ENCODE assay signal across 20 cellular contexts in genomic region chr7:40283391-40283790, GRCh38.
DNase-seq lines count a peak whose midpoint lies in the region; ATAC-seq, FAIRE-seq and TF ChIP-seq lines count a peak whose summit lies in the region.
"Had no signal": no experiment of that assay in that cellular context is flagged by ENCODE, and none has a peak within 500 bp of the region (broad histone marks: within the 10 kb centered on the region; RNA-seq: fewer than 3 reads in every experiment).

No MANE protein-coding gene starts in this region.

- ATAC-seq in GM18870 (IDR thresholded peaks at IDR 0.05; ENCODE audit: unreplicated experiment): no peak
- no peak for ATAC-seq in left colon
- ATAC-seq: CD8-positive, alpha-beta T cell; GM12878; HCT116 had no signal

- CTCF ChIA-PET in activated CD4-positive, alpha-beta T cell treated with anti-CD3 and anti-CD28 coated beads, Interleukin-2, amount 10 ng/mL, durations not matched to agents 7 days and 5 days (lab: Charles Lee): no interaction called here

- H3K4me3 ChIP-seq in bronchial epithelial cell (ENCODE audit: low read depth, low read length) (no peak overlapping the region), stomach (no peak overlapping the region)
- H3K4me3 ChIP-seq: BLaER1, GM12878 had no signal

- H3K36me3 ChIP-seq in bronchial epithelial cell (ENCODE audit: control insufficient read depth, insufficient read depth, low read length) (no peaks in the 10 kb centered on the region), stomach (no peaks in the 10 kb centered on the region)
- H3K36me3 ChIP-seq: BLaER1 had no signal

- TF ChIP-seq POLR2A in stomach (IDR thresholded peaks at IDR 0.05): no peak

- TF ChIP-seq CTCF in bronchial epithelial cell (IDR thresholded peaks at IDR 0.05; ENCODE audit: insufficient read depth, low read length, severe bottlenecking) (no peak), stomach (IDR thresholded peaks at IDR 0.05) (no peak)

- H3K36me3 Mint-ChIP-seq in activated CD4-positive, alpha-beta T cell treated with anti-CD3 and anti-CD28 coated beads, Interleukin-2, amount 10 ng/mL, durations not matched to agents 7 days and 5 days (ENCODE audit: low read depth): no peaks in the 10 kb centered on the region
- H3K36me3 Mint-ChIP-seq: CD8-positive, alpha-beta T cell had no signal

- H3K27me3 ChIP-seq in bronchial epithelial cell (ENCODE audit: control insufficient read depth, insufficient read depth, low read length): no peaks in the 10 kb centered on the region
- H3K27me3 ChIP-seq in stomach: no peaks in the 10 kb centered on the region
- H3K27me3 ChIP-seq: BLaER1 had no signal

- no peak overlapping the region for H3K27ac ChIP-seq in stomach
- H3K27ac ChIP-seq: BLaER1, HL-60 had no signal

- H3K27me3 Mint-ChIP-seq in activated CD4-positive, alpha-beta T cell treated with anti-CD3 and anti-CD28 coated beads, Interleukin-2, amount 10 ng/mL, durations not matched to agents 7 days and 5 days: no peaks in the 10 kb centered on the region

- H3K27ac Mint-ChIP-seq in activated CD4-positive, alpha-beta T cell treated with anti-CD3 and anti-CD28 coated beads, Interleukin-2, amount 10 ng/mL, durations not matched to agents 7 days and 5 days: no peak overlapping the region
- H3K27ac Mint-ChIP-seq: CD8-positive, alpha-beta T cell; HFFc6 had no signal

- H3K9me3 ChIP-seq in stomach: peaks cover 0 to 12% (median 0%) of the 10 kb centered on the region in 4 donors

- H3K4me3 Mint-ChIP-seq in activated CD4-positive, alpha-beta T cell treated with anti-CD3 and anti-CD28 coated beads, Interleukin-2, amount 10 ng/mL, durations not matched to agents 7 days and 5 days: no peak overlapping the region
- H3K4me3 Mint-ChIP-seq: CD8-positive, alpha-beta T cell; HFFc6 had no signal

- no peaks in the 10 kb centered on the region for H3K4me1 Mint-ChIP-seq in activated CD4-positive, alpha-beta T cell treated with anti-CD3 and anti-CD28 coated beads, Interleukin-2, amount 10 ng/mL, durations not matched to agents 7 days and 5 days

- FAIRE-seq in bronchial epithelial cell (lab: Jason Lieb, UNC): no peak
- FAIRE-seq: GM12878 had no signal

- DNase-seq in Daoy (ENCODE audit: low read depth) (peak; percentile 37), RPMI7951 (ENCODE audit: low read depth) (peak; percentile 11), bronchial epithelial cell (ENCODE audit: low read depth) (peak; percentile 43), kidney tubule cell (ENCODE audit: low spot score) (peak; percentile 56), left colon (no peak), stomach (no peak)
- DNase-seq in activated CD4-positive, alpha-beta T cell treated with anti-CD3 and anti-CD28 coated beads, Interleukin-2, amount 10 ng/mL, durations not matched to agents 7 days and 5 days: no peak
- DNase-seq: 8988T; Calu3; CD8-positive, alpha-beta T cell; DMS79 treated with DMSO at 0.1 percent for 48 hours; EL; GOT3; H7; HFFc6 had no signal

- 67 to 84% (median 80%) methylated on average over 6 of the region's 6 CpGs for whole genome bisulfite sequencing in stomach, 5 donors

- no peaks in the 10 kb centered on the region for H3K4me1 ChIP-seq in stomach
- H3K4me1 ChIP-seq: BLaER1 had no signal

- no peak for TF ChIP-seq EP300 in stomach (IDR thresholded peaks at IDR 0.05)

- peaks cover 4% of the 10 kb centered on the region for H3K9me3 Mint-ChIP-seq in activated CD4-positive, alpha-beta T cell treated with anti-CD3 and anti-CD28 coated beads, Interleukin-2, amount 10 ng/mL, durations not matched to agents 7 days and 5 days

- POLR2A ChIA-PET in activated CD4-positive, alpha-beta T cell treated with anti-CD3 and anti-CD28 coated beads, Interleukin-2, amount 10 ng/mL, durations not matched to agents 7 days and 5 days (lab: Charles Lee): no interaction called here

- intact Hi-C loops in left colon (cut with DNase I, micrococcal nuclease) (no loop called here), stomach (cut with DNase I; ENCODE audit: low total_unique reads) (no loop called here)

Comparison
In these comparisons a context has a peak if more than half of its experiments do, and no peak if none do; other contexts are left out.
1. DNase-seq: peak in Daoy (single experiment), RPMI7951 (single experiment), bronchial epithelial cell (single experiment) and kidney tubule cell (single experiment); none in activated CD4-positive, alpha-beta T cell treated with anti-CD3 and anti-CD28 coated beads, Interleukin-2, amount 10 ng/mL, durations not matched to agents 7 days and 5 days (single experiment), left colon (0 of 2) and stomach (single experiment).